ENCODE assay signal across 20 cellular contexts in the genomic region with DNA sequence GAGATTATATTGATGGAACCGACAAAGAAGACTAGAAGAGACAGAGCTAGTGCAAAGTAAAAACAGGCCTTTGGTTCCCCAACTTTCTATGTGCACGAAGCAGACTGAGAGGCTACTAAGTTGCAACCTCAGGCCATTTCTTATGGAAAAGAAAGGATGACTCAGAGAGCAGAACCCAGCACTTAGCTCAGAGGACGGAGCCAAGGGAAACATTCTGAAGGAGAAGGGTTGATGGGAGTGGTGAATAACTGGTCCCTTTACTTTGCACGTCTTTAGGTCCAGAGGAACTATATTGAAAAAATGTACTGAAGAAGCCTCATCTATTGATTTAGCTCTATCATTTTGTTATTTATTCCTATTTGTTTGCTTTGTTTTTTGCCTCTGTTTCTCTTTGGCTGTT.
"Had no signal": no experiment of that assay in that cellular context is flagged by ENCODE, and none has a peak within 500 bp of the region (broad histone marks: within the 10 kb centered on the region; RNA-seq: fewer than 3 reads in every experiment).

No MANE protein-coding gene starts in this region.

- H3K36me3 Mint-ChIP-seq: activated naive CD4-positive, alpha-beta T cell treated with anti-CD3 and anti-CD28 coated beads, Interleukin-2, amount 50 U/mL, for 72 hours; immature natural killer cell; natural killer cell; stimulated activated memory B cell treated with anti-CD40 and anti-IgM and Interleukin-4, amounts not matched to agents 10 μg/mL and 1 μg/mL and 100 μg/mL, for 72 hours had no signal

- ATAC-seq: activated naive CD4-positive, alpha-beta T cell treated with anti-CD3 and anti-CD28 coated beads, Interleukin-2, amount 50 U/mL, for 72 hours; activated T-helper 17 cell treated with anti-CD3 and anti-CD28 coated beads, Interleukin-2, amount 50 U/mL, for 72 hours; natural killer cell; psoas muscle; stimulated activated memory B cell treated with anti-CD40 and anti-IgM and Interleukin-4, amounts not matched to agents 10 μg/mL and 1 μg/mL and 100 μg/mL, for 72 hours; WTC11 had no signal

- H3K4me1 Mint-ChIP-seq: activated T-helper 17 cell treated with anti-CD3 and anti-CD28 coated beads, Interleukin-2, amount 50 U/mL, for 72 hours; immature natural killer cell; natural killer cell; stimulated activated memory B cell treated with anti-CD40 and anti-IgM and Interleukin-4, amounts not matched to agents 10 μg/mL and 1 μg/mL and 100 μg/mL, for 72 hours; WTC11 had no signal

- H3K4me3 Mint-ChIP-seq: activated T-cell treated with anti-CD3 and anti-CD28 coated beads, Interleukin-2, amount 50 U/mL, for 24 hours; activated T-helper 17 cell treated with anti-CD3 and anti-CD28 coated beads, Interleukin-2, amount 50 U/mL, for 72 hours; immature natural killer cell; natural killer cell; stimulated activated memory B cell treated with anti-CD40 and anti-IgM and Interleukin-4, amounts not matched to agents 10 μg/mL and 1 μg/mL and 100 μg/mL, for 72 hours; WTC11 had no signal

- H3K9me3 ChIP-seq: ovary, transverse colon had no signal

- H3K27ac Mint-ChIP-seq: activated naive CD4-positive, alpha-beta T cell treated with anti-CD3 and anti-CD28 coated beads, Interleukin-2, amount 50 U/mL, for 72 hours; activated T-cell treated with anti-CD3 and anti-CD28 coated beads, Interleukin-2, amount 50 U/mL, for 24 hours; activated T-helper 17 cell treated with anti-CD3 and anti-CD28 coated beads, Interleukin-2, amount 50 U/mL, for 72 hours; immature natural killer cell; natural killer cell; stimulated activated memory B cell treated with anti-CD40 and anti-IgM and Interleukin-4, amounts not matched to agents 10 μg/mL and 1 μg/mL and 100 μg/mL, for 72 hours; WTC11 had no signal

- H3K36me3 ChIP-seq: cardiac muscle cell, ovary, right atrium auricular region, stomach, transverse colon had no signal

- H3K27me3 ChIP-seq: cardiac muscle cell, hepatocyte, ovary, right atrium auricular region, stomach, transverse colon had no signal

- H3K9me3 Mint-ChIP-seq: activated naive CD4-positive, alpha-beta T cell treated with anti-CD3 and anti-CD28 coated beads, Interleukin-2, amount 50 U/mL, for 72 hours; activated T-cell treated with anti-CD3 and anti-CD28 coated beads, Interleukin-2, amount 50 U/mL, for 24 hours had no signal

- H3K27ac ChIP-seq: cardiac muscle cell, hepatocyte, ovary, psoas muscle, right atrium auricular region, stomach, transverse colon had no signal

- DNase-seq: activated CD8-positive, alpha-beta memory T cell treated with anti-CD3 and anti-CD28 coated beads, Interleukin-2, amount 50 U/mL, for 4 hours; activated T-cell treated with anti-CD3 and anti-CD28 coated beads, Interleukin-2, amount 50 U/mL, for 24 hours; aorta; glutamatergic neuron; immature natural killer cell; midbrain; natural killer cell; ovary; psoas muscle; stimulated activated CD4-positive, alpha-beta T cell treated with anti-CD3 and anti-CD28 coated beads, Interleukin-2, amount 100 ng/mL, for 24 hours; stomach; T-helper 9 cell; transverse colon had no signal

- H3K4me1 ChIP-seq: psoas muscle, right atrium auricular region, stomach, transverse colon had no signal

- H3K4me3 ChIP-seq: cardiac muscle cell, hepatocyte, ovary, psoas muscle, right atrium auricular region, stomach, transverse colon had no signal
